Comparison of ENCODE assay signal across 8 cellular contexts in genomic region chr15:96889734-96890480, GRCh38.
DNase-seq lines count a peak whose midpoint lies in the region; ATAC-seq and TF ChIP-seq lines count a peak whose summit lies in the region.

No MANE protein-coding gene starts in this region.

- intact Hi-C loops in psoas muscle (cut with DNase I) = no loop called here

- no peak for ATAC-seq in psoas muscle
- no peak for ATAC-seq in GM19463 (IDR thresholded peaks at IDR 0.05; ENCODE audit: unreplicated experiment)

- DNase-seq in GM12865 (ENCODE audit: low read depth) = no peak
- DNase-seq in LNCaP clone FGC (ENCODE audit: low read depth) = no peak
- DNase-seq in coronary artery (ENCODE audit: low spot score) = no peak
- no peak for DNase-seq in psoas muscle
- no peak for DNase-seq in NCI-H128 (lab: John Stamatoyannopoulos, UW; ENCODE audit: unreplicated experiment)
- DNase-seq in epidermal melanocyte (ENCODE audit: insufficient read length, low spot score) = no peak
- no peak for DNase-seq in NCI-H526 treated with DMSO at 0.1 percent for 48 hours (lab: John Stamatoyannopoulos, UW)

- no peaks in the 10 kb centered on the region for H3K27me3 ChIP-seq in psoas muscle (ENCODE audit: insufficient read depth in 3 of 3, low read length in 2 of 3)

- H3K36me3 ChIP-seq in psoas muscle (ENCODE audit: insufficient read depth in 1 of 2, low read depth in 1 of 2) = no peaks in the 10 kb centered on the region

- WGBS in psoas muscle, 3 donors = 30 to 42% (median 34%) methylated on average over 6 of the region's 6 CpGs

- H3K4me1 ChIP-seq in psoas muscle = no peaks in the 10 kb centered on the region

- H3K27ac ChIP-seq in coronary artery (no peak overlapping the region), psoas muscle (no peak overlapping the region)

- H3K4me3 ChIP-seq in GM12865 (ENCODE audit: low read depth, low read length) = peak overlapping the region; percentile 32
- H3K4me3 ChIP-seq in LNCaP clone FGC (ENCODE audit: low read depth, low read length) = 0 out of 2 replicates have a peak overlapping the region, but pooled peaks have one; percentile 3
- peak overlapping the region; percentile 63 for H3K4me3 ChIP-seq in coronary artery
- peak overlapping the region; percentile 55 for H3K4me3 ChIP-seq in psoas muscle

- TF ChIP-seq CTCF in GM12865 (IDR thresholded peaks at IDR 0.05; ENCODE audit: insufficient read depth, low read depth, low read length, missing control alignments) = no peak
- TF ChIP-seq CTCF in LNCaP clone FGC (IDR thresholded peaks at IDR 0.05; ENCODE audit: control insufficient read depth, extremely low read depth, insufficient read depth) = no peak
- TF ChIP-seq CTCF in coronary artery (IDR thresholded peaks at IDR 0.05) = no peak
- TF ChIP-seq CTCF in psoas muscle (IDR thresholded peaks at IDR 0.05) = no peak

- no peaks in the 10 kb centered on the region for H3K9me3 ChIP-seq in psoas muscle

Comparison
In these comparisons a context has a peak if more than half of its experiments do, and no peak if none do; other contexts are left out.
1. H3K4me3 ChIP-seq: peak in every context shown above with its lines; median percentile 63 in coronary artery; 55 in psoas muscle; 32 in GM12865; 3 in LNCaP clone FGC.